In genomic region chr16:68902376-68903345, GRCh38 we compare ENCODE assay signal across 7 cellular contexts. TPM values are rescaled to one million over a fixed set of nuclear protein-coding genes. Genes with fewer than 3 reads are reported as not detected.
DNase-seq lines count a peak whose midpoint lies in the region; ATAC-seq and TF ChIP-seq lines count a peak whose summit lies in the region.

No MANE protein-coding gene starts in this region.

- no peaks in the 10 kb centered on the region for H4K20me1 ChIP-seq in osteoblast (ENCODE audit: insufficient read depth, low read length)

- H3K36me3 ChIP-seq in SJCRH30, result no peaks in the 10 kb centered on the region
- no peaks in the 10 kb centered on the region for H3K36me3 ChIP-seq in osteoblast (ENCODE audit: insufficient read depth, low read length)

- no peaks in the 10 kb centered on the region for H3K9me3 ChIP-seq in SJCRH30 (replicated peaks)
- H3K9me3 ChIP-seq in osteoblast (ENCODE audit: low read depth, low read length), result no peaks in the 10 kb centered on the region

- H2AFZ ChIP-seq in osteoblast (ENCODE audit: low read length), result no peak overlapping the region

- no peak for ATAC-seq in GM19023 (IDR thresholded peaks at IDR 0.05; ENCODE audit: unreplicated experiment)
- no peak for ATAC-seq in HG03025 (IDR thresholded peaks at IDR 0.05; ENCODE audit: low FRiP score, unreplicated experiment)

- H3K4me1 ChIP-seq in SJCRH30 (no peaks in the 10 kb centered on the region), osteoblast (ENCODE audit: insufficient read depth, low read length) (peaks cover 10% of the 10 kb centered on the region)

- peak; percentile 65 for TF ChIP-seq CTCF in GM12873 (IDR thresholded peaks at IDR 0.05; ENCODE audit: insufficient read depth, low read depth, low read length, missing control alignments)
- peak; percentile 84 for TF ChIP-seq CTCF in osteoblast (IDR thresholded peaks at IDR 0.05; ENCODE audit: extremely low read depth, low read depth, low read length)

- H3K79me2 ChIP-seq in osteoblast (ENCODE audit: insufficient read depth, low read length), result no peaks in the 10 kb centered on the region

- H3K4me3 ChIP-seq in SJCRH30 (no peak overlapping the region), osteoblast (ENCODE audit: insufficient read depth, low read length) (no peak overlapping the region)

- peak; percentile 72 for DNase-seq in NCI-H128 (lab: John Stamatoyannopoulos, UW; ENCODE audit: unreplicated experiment)
- DNase-seq in SJCRH30, result peak; percentile 17 to 58
- DNase-seq in fibroblast of peridontal ligament (ENCODE audit: extremely low read depth), result peak; percentile 76
- no peak for DNase-seq in osteoblast (ENCODE audit: insufficient read length, low spot score, missing footprints)

- H3K27ac ChIP-seq in SJCRH30 (no peak overlapping the region), osteoblast (ENCODE audit: low read depth, low read length) (no peak overlapping the region)

- peak overlapping the region; percentile 35 for H3K4me2 ChIP-seq in osteoblast (ENCODE audit: insufficient read depth, low read length)

- H3K27me3 ChIP-seq in SJCRH30 (no peaks in the 10 kb centered on the region), osteoblast (ENCODE audit: insufficient read depth, low read length) (no peaks in the 10 kb centered on the region)

RNA-seq across cellular contexts. Expression of gene TANGO6, which starts 59.3 kb away (rescaled TPM):
- 5.8 and 7.3 TPM in 2 replicates for total RNA-seq in SJCRH30 (2014; rRNA removed; shearing (Covaris generic))
- total RNA-seq in osteoblast, result 38.0 and 47.4 TPM in 2 replicates
